8 cellular contexts compared by ENCODE assay signal in genomic region chr16:69339289-69340094, GRCh38. TPM values are rescaled to one million over a fixed set of nuclear protein-coding genes. Genes with fewer than 3 reads are reported as not detected.
A peak's percentile ranks its signal among the peaks of the same experiment; 100 is the strongest.
DNase-seq lines count a peak whose midpoint lies in the region; ATAC-seq and TF ChIP-seq lines count a peak whose summit lies in the region.

TSS of gene COG8 (minus strand) at chr16:69339564. CDS start at chr16:69339552, 12 bp downstream.
TSS of gene NIP7 (plus strand) at chr16:69339772. CDS start at chr16:69339830, 58 bp downstream.

- H3K4me3 ChIP-seq in lower lobe of right lung: peak within 1 kb of the TSS; percentile 75

- peaks cover 35% of the 10 kb centered on the region for H3K4me1 ChIP-seq in lower lobe of right lung

- ATAC-seq in GM19467 (IDR thresholded peaks at IDR 0.05; ENCODE audit: unreplicated experiment) (peak; percentile 87), lower lobe of right lung (peak; percentile 99)

- H3K9me3 ChIP-seq in lower lobe of right lung: no peaks in the 10 kb centered on the region

- H3K27ac ChIP-seq in lower lobe of right lung: peak within 1 kb of the TSS; percentile 92

- peak; percentile 88 for TF ChIP-seq CTCF in lower lobe of right lung (IDR thresholded peaks at IDR 0.05)

- intact Hi-C loops in lower lobe of right lung (cut with DNase I): no loop called here

- H3K36me3 ChIP-seq in lower lobe of right lung: peaks cover 61% of the 10 kb centered on the region

- peak; percentile 95 for DNase-seq in COLO668 (lab: John Stamatoyannopoulos, UW; ENCODE audit: unreplicated experiment)
- DNase-seq in HS-5 (ENCODE audit: low read depth): peak; percentile 94
- peak; percentile 34 for DNase-seq in NK-92 (lab: John Stamatoyannopoulos, UW; ENCODE audit: unreplicated experiment)
- peak; percentile 81 to 83 for DNase-seq in activated CD8-positive, alpha-beta memory T cell treated with anti-CD3 and anti-CD28 coated beads for 1 hour (ENCODE audit: extremely low read depth in 1 of 2, low read depth in 1 of 2)
- peak; percentile 87 for DNase-seq in effector CD4-positive, alpha-beta T cell
- peak; percentile 94 for DNase-seq in lower lobe of right lung
- DNase-seq in stimulated activated CD4-positive, alpha-beta T cell treated with anti-CD3 and anti-CD28 coated beads, TNF-alpha, amount 100 ng/mL, for 24 hours (ENCODE audit: low read depth in 3 of 3): peak; percentile 83 to 92 (median 91)

- H3K27me3 ChIP-seq in lower lobe of right lung (ENCODE audit: low read depth): no peaks in the 10 kb centered on the region

RNA-seq across cellular contexts. Expression of gene COG8, which starts in this region (rescaled TPM):
- total RNA-seq in lower lobe of right lung: 31.1 TPM

RNA-seq across cellular contexts. Expression of gene NIP7, which starts in this region (rescaled TPM):
- total RNA-seq in lower lobe of right lung: 18.7 TPM

Comparison
In these comparisons a context has a peak if more than half of its experiments do, and no peak if none do; other contexts are left out.
1. Peak in every context shown above with its lines: DNase-seq, ATAC-seq, H3K4me3 ChIP-seq and H3K27ac ChIP-seq.
2. DNase-seq: peak in every context shown above with its lines; median percentile 95 in COLO668; 94 in HS-5; 94 in lower lobe of right lung; 91 in stimulated activated CD4-positive, alpha-beta T cell treated with anti-CD3 and anti-CD28 coated beads, TNF-alpha, amount 100 ng/mL, for 24 hours; 87 in effector CD4-positive, alpha-beta T cell; 82 in activated CD8-positive, alpha-beta memory T cell treated with anti-CD3 and anti-CD28 coated beads for 1 hour; 34 in NK-92.